ENCODE assay signal across 12 cellular contexts in genomic region chr6:54194067-54194466, GRCh38.
DNase-seq lines count a peak whose midpoint lies in the region; ATAC-seq and TF ChIP-seq lines count a peak whose summit lies in the region.
"Had no signal": no experiment of that assay in that cellular context is flagged by ENCODE, and none has a peak within 500 bp of the region (broad histone marks: within the 10 kb centered on the region; RNA-seq: fewer than 3 reads in every experiment).

No MANE protein-coding gene starts in this region.

- H3K27me3 Mint-ChIP-seq in natural killer cell (ENCODE audit: low read depth in 2 of 2) = no peaks in the 10 kb centered on the region
- H3K27me3 Mint-ChIP-seq: memory B cell had no signal

- no peak overlapping the region for H3K9ac ChIP-seq in HUES64 (ENCODE audit: low read depth, low read length)

- H3K9me3 ChIP-seq in HUES64 (ENCODE audit: insufficient read depth, low read depth, low read length) (no peaks in the 10 kb centered on the region), lung (ENCODE audit: control insufficient read depth in 2 of 2, insufficient read depth in 1 of 2, low read length in 1 of 2) (no peaks in the 10 kb centered on the region)
- H3K9me3 ChIP-seq: tibial nerve had no signal

- H3K27ac Mint-ChIP-seq in natural killer cell = no peak overlapping the region
- H3K27ac Mint-ChIP-seq: memory B cell had no signal

- H3K27me3 ChIP-seq in HUES64 (ENCODE audit: insufficient read depth, low read length) (no peaks in the 10 kb centered on the region), lung (ENCODE audit: control insufficient read depth, insufficient read depth) (no peaks in the 10 kb centered on the region)
- H3K27me3 ChIP-seq: tibial nerve had no signal

- TF ChIP-seq CTCF in AG10803 (conservative IDR thresholded peaks at IDR 0.05; ENCODE audit: low read length) = no peak
- TF ChIP-seq CTCF in lung (IDR thresholded peaks at IDR 0.05; ENCODE audit: control extremely low read depth, extremely low read depth) = no peak
- TF ChIP-seq CTCF in natural killer cell (IDR thresholded peaks at IDR 0.05) = no peak

- peak; percentile 55 for ATAC-seq in lung (ENCODE audit: insufficient read depth, low FRiP score)
- ATAC-seq in natural killer cell = no peak
- ATAC-seq in HG03280 (IDR thresholded peaks at IDR 0.05; ENCODE audit: unreplicated experiment) = no peak

- H3K4me1 Mint-ChIP-seq in natural killer cell = no peaks in the 10 kb centered on the region
- H3K4me1 Mint-ChIP-seq: memory B cell had no signal

- peaks cover 10 to 12% of the 10 kb centered on the region in 2 donors for H3K9me3 Mint-ChIP-seq in natural killer cell

- WGBS in HUES64 = 38% methylated on average over 4 of the region's 4 CpGs
- 46 to 81% methylated on average over 4 of the region's 4 CpGs for WGBS in lung, 2 donors

- peak; percentile 41 for DNase-seq in AG10803 (ENCODE audit: low read depth)
- peak; percentile 74 for DNase-seq in astrocyte of the hippocampus (ENCODE audit: low read depth, low spot score)
- DNase-seq in lung (ENCODE audit: low spot score) = no peak
- no peak for DNase-seq in natural killer cell
- DNase-seq in HUDEP-2 (lab: John Stamatoyannopoulos, UW; ENCODE audit: unreplicated experiment in 76 of 76) = no peak
- no peak for DNase-seq in mucosa of gallbladder (ENCODE audit: low spot score)
- DNase-seq: activated effector memory CD4-positive, alpha-beta T cell treated with Interleukin-2 at 50 U/mL for 16 hours; COR-L47 had no signal

- H3K4me3 ChIP-seq in AG10803 (ENCODE audit: low read length) = no peak overlapping the region
- H3K4me3 ChIP-seq in HUES64 (ENCODE audit: low read length) = no peak overlapping the region
- no peak overlapping the region for H3K4me3 ChIP-seq in lung
- H3K4me3 ChIP-seq: tibial nerve had no signal

- H3K36me3 ChIP-seq in HUES64 (ENCODE audit: insufficient read depth, low read length) (no peaks in the 10 kb centered on the region), lung (ENCODE audit: control insufficient read depth in 2 of 2, insufficient read depth in 2 of 2, low read length in 2 of 2) (peaks cover 0 to 3% of the 10 kb centered on the region in 2 donors)
- H3K36me3 ChIP-seq: tibial nerve had no signal

- no peaks in the 10 kb centered on the region for H3K36me3 Mint-ChIP-seq in natural killer cell
- H3K36me3 Mint-ChIP-seq: memory B cell had no signal

- no peak overlapping the region for H3K4me3 Mint-ChIP-seq in natural killer cell
- H3K4me3 Mint-ChIP-seq: memory B cell had no signal

- intact Hi-C loops in natural killer cell (cut with micrococcal nuclease) = no loop called here

- H3K4me1 ChIP-seq in HUES64 (ENCODE audit: insufficient read depth, low read length) = peaks cover 20% of the 10 kb centered on the region
- peaks cover 0 to 2% of the 10 kb centered on the region in 2 donors for H3K4me1 ChIP-seq in lung (ENCODE audit: control insufficient read depth in 2 of 2, insufficient read depth in 2 of 2, low read length in 2 of 2)

- 0 out of 2 replicates have a peak overlapping the region, but pooled peaks have one; percentile 57 for H3K27ac ChIP-seq in HUES64 (ENCODE audit: low read depth, low read length)
- no peak overlapping the region for H3K27ac ChIP-seq in lung (ENCODE audit: low read depth in 1 of 2, low read length in 1 of 2)

Comparison
In these comparisons a context has a peak if more than half of its experiments do, and no peak if none do; other contexts are left out.
1. DNase-seq: peak in AG10803 (single experiment) and astrocyte of the hippocampus (single experiment); none in lung (single experiment), natural killer cell (single experiment), HUDEP-2 (0 of 76) and mucosa of gallbladder (single experiment).